20 cellular contexts compared by ENCODE assay signal in the genomic region with DNA sequence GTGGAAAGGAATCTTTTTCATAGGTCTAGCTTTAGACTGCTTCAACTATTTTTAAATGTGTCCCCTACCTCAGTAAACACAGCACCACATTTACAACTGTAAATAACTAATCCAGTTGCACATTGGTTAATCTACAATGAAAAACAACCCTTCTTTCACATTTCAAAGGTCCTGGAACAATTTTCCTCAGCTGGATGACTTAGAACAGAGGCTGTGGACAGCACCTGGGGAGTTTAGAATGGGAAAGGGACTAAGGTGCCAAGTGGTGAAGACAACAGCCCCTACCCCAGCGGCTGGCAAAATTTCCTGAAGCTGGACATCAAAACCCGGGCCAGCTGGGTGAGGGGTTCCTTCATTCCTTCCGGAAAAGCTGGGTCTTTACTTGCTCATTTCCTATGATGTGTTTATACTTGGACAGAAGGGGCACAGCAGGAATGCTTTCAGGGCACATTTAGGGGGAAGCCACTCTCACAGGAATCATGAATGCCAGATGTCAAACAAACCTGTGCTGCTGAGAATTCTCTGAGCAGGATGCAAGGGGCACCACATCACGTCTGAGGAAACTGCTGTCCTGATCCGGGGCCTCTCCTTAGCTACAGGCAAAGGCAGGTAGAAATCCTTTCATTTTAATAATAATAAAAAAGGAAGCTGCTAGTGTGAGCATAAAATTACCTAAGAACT.
DNase-seq lines count a peak whose midpoint lies in the region; ATAC-seq and TF ChIP-seq lines count a peak whose summit lies in the region.
"Had no signal": no experiment of that assay in that cellular context is flagged by ENCODE, and none has a peak within 500 bp of the region (broad histone marks: within the 10 kb centered on the region; RNA-seq: fewer than 3 reads in every experiment).

No MANE protein-coding gene starts in this region.

- peaks cover 0 to 20% of the 10 kb centered on the region in 2 experiments; a peak in 2 of 4 replicates for H3K4me1 ChIP-seq in SK-N-SH (ENCODE audit: control insufficient read depth in 1 of 2, insufficient read depth in 2 of 2, low read depth in 1 of 2, low read length in 1 of 2)
- H3K4me1 ChIP-seq in iPS-20b (ENCODE audit: insufficient read depth, low read length): peaks cover 39% of the 10 kb centered on the region
- no peaks in the 10 kb centered on the region for H3K4me1 ChIP-seq in OCI-LY7 (ENCODE audit: insufficient read depth, low read length, poor library complexity, severe bottlenecking)
- H3K4me1 ChIP-seq: BE2C, upper lobe of right lung had no signal

- WGBS in SK-N-SH (ENCODE audit: low lambda C conversion rate): 88% methylated on average over 5 of the region's 5 CpGs

- no peak overlapping the region for H3K4me3 ChIP-seq in SK-N-SH (ENCODE audit: low read depth in 2 of 2, low read length in 1 of 2)
- H3K4me3 ChIP-seq in iPS-20b (ENCODE audit: low read length): peak overlapping the region; percentile 22; the same call in 1 of the 2 replicates
- H3K4me3 ChIP-seq in OCI-LY7 (ENCODE audit: low read depth, low read length, poor library complexity, severe bottlenecking): no peak overlapping the region
- H3K4me3 ChIP-seq: GM12878, upper lobe of right lung had no signal

- H3K9me3 ChIP-seq in SK-N-SH (no peaks in the 10 kb centered on the region), iPS-20b (ENCODE audit: insufficient read depth, low read depth, low read length) (no peaks in the 10 kb centered on the region), OCI-LY7 (ENCODE audit: low read length) (no peaks in the 10 kb centered on the region)
- H3K9me3 ChIP-seq: BE2C, upper lobe of right lung had no signal

- TF ChIP-seq CTCF in SK-N-SH (IDR thresholded peaks at IDR 0.05) (no peak), OCI-LY7 (conservative IDR thresholded peaks at IDR 0.05; ENCODE audit: low read length) (no peak)

- H3K27ac ChIP-seq in SK-N-SH (ENCODE audit: low read depth in 2 of 2, low read length in 1 of 2) (no peak overlapping the region; a peak in 1 of 4 replicates), caudate nucleus (ENCODE audit: low read depth, low read length) (peak overlapping the region; percentile 9), iPS-20b (ENCODE audit: low read length) (peak overlapping the region; percentile 62), OCI-LY7 (ENCODE audit: low read depth, low read length, poor library complexity, severe bottlenecking) (no peak overlapping the region)
- H3K27ac ChIP-seq: HL-60, upper lobe of right lung had no signal

- H3K79me2 ChIP-seq in SK-N-SH (ENCODE audit: insufficient read depth): no peaks in the 10 kb centered on the region
- no peaks in the 10 kb centered on the region for H3K79me2 ChIP-seq in OCI-LY7 (ENCODE audit: insufficient read depth, low read depth, low read length)

- no peak for TF ChIP-seq RAD21 in SK-N-SH (IDR thresholded peaks at IDR 0.05; ENCODE audit: low read length)

- no peak for TF ChIP-seq EP300 in SK-N-SH (IDR thresholded peaks at IDR 0.05; ENCODE audit: borderline replicate concordance in 1 of 2, low read depth in 1 of 2, low read length in 1 of 2)

- no peaks in the 10 kb centered on the region for H3K9me2 ChIP-seq in SK-N-SH
- H3K9me2 ChIP-seq in OCI-LY7 (ENCODE audit: insufficient read depth, low read length): no peaks in the 10 kb centered on the region

- CTCF ChIA-PET in SK-N-SH (lab: Yijun Ruan, JAX) (interaction anchor here (0.7 to 0.8 kb wide), 2 partner anchors 11 to 68 kb away, joined by 3 read pairs; no protein-coding TSS in a partner anchor), OCI-LY7 (lab: Charles Lee; ENCODE audit: unreplicated experiment) (no interaction called here)

- H3K27me3 ChIP-seq in SK-N-SH (ENCODE audit: insufficient read depth): no peaks in the 10 kb centered on the region
- H3K27me3 ChIP-seq in iPS-20b (ENCODE audit: insufficient read depth, low read length): no peaks in the 10 kb centered on the region
- H3K27me3 ChIP-seq: BE2C, upper lobe of right lung had no signal

- ATAC-seq in SK-N-SH treated with all-trans-retinoic acid at 6 μM for 48 hours (no peak), HG02852 (IDR thresholded peaks at IDR 0.05; ENCODE audit: unreplicated experiment) (no peak)
- ATAC-seq: activated CD8-positive, alpha-beta memory T cell treated with anti-CD3 and anti-CD28 coated beads, Interleukin-2, amount 10 ng/mL, durations not matched to agents 7 days and 5 days; GM12878; left ventricle myocardium superior; Panc1; upper lobe of right lung had no signal

- H3K4me2 ChIP-seq in SK-N-SH (no peak overlapping the region), OCI-LY7 (ENCODE audit: low read length) (no peak overlapping the region)

- POLR2A ChIA-PET in SK-N-SH (lab: Yijun Ruan, JAX) (no interaction called here), OCI-LY7 (lab: Charles Lee) (interaction anchor here (1.0 kb wide), 1 partner anchor 18 kb away, joined by 3 read pairs; no protein-coding TSS in a partner anchor)

- H2AFZ ChIP-seq in SK-N-SH (ENCODE audit: low read depth) (no peak overlapping the region), OCI-LY7 (ENCODE audit: low read length) (no peak overlapping the region)

- intact Hi-C loops in OCI-LY7 (cut with micrococcal nuclease; ENCODE audit: unreplicated experiment): no loop called here

- H3F3A ChIP-seq in SK-N-SH (replicated peaks; ENCODE audit: insufficient read depth): peaks cover 3% of the 10 kb centered on the region

- H4K20me1 ChIP-seq in SK-N-SH (ENCODE audit: insufficient read depth) (no peaks in the 10 kb centered on the region), OCI-LY7 (ENCODE audit: insufficient read depth, low read length) (no peaks in the 10 kb centered on the region)

- peak; percentile 18 for DNase-seq in SK-N-SH
- DNase-seq in caudate nucleus (lab: John Stamatoyannopoulos, UW): peak in 1 of 61 donors; percentile 4
- DNase-seq in stimulated activated CD4-positive, alpha-beta T cell treated with anti-CD3 and anti-CD28 coated beads, Interleukin-2, amount 100 ng/mL, for 24 hours: no peak
- no peak for DNase-seq in NCI-H82 treated with DMSO at 0.1 percent for 48 hours (lab: John Stamatoyannopoulos, UW; ENCODE audit: unreplicated experiment)
- DNase-seq in OCI-LY7 (ENCODE audit: low spot score): no peak
- DNase-seq: activated CD4-positive, alpha-beta T cell treated with anti-CD3 and anti-CD28 coated beads, Interleukin-2, amount 10 ng/mL, durations not matched to agents 7 days and 5 days; activated CD8-positive, alpha-beta memory T cell treated with anti-CD3 and anti-CD28 coated beads, Interleukin-2, amount 10 ng/mL, durations not matched to agents 7 days and 5 days; activated naive CD4-positive, alpha-beta T cell treated with anti-CD3 and anti-CD28 coated beads, Interleukin-2, amount 50 U/mL, for 16 hours; central memory CD4-positive, alpha-beta T cell; glutamatergic neuron; left ventricle myocardium superior; SIG-M5; upper lobe of right lung had no signal

- H3K9ac ChIP-seq in SK-N-SH: no peak overlapping the region
- H3K9ac ChIP-seq in iPS-20b (ENCODE audit: low read depth, low read length): peak overlapping the region; percentile 43; the same call in 1 of the 2 replicates

- no TSS peak for BruUV-seq in OCI-LY7 (replicated peaks; lab: Mats Ljungman, UMichigan)

- no peaks in the 10 kb centered on the region for H3K36me3 ChIP-seq in SK-N-SH (replicated peaks in 1 of 2; ENCODE audit: control insufficient read depth in 1 of 2, insufficient read depth in 2 of 2, low read length in 1 of 2)
- no peaks in the 10 kb centered on the region for H3K36me3 ChIP-seq in iPS-20b (ENCODE audit: insufficient read depth, low read depth, low read length)
- H3K36me3 ChIP-seq in OCI-LY7 (ENCODE audit: insufficient read depth, low read length): no peaks in the 10 kb centered on the region
- H3K36me3 ChIP-seq: BE2C, upper lobe of right lung had no signal

TF ChIP-seq in SK-N-SH, 30 proteins besides CTCF, POLR2A, EP300 and RAD21 (continues in another document):
- no peak for TF ChIP-seq FOXJ3 (CRISPR knock-in tag; IDR thresholded peaks at IDR 0.05)

TF ChIP-seq in SK-N-SH treated with all-trans-retinoic acid at 6 μM for 48 hours, 23 proteins besides CTCF, POLR2A, EP300 and RAD21:
- TF ChIP-seq ISL1 (CRISPR knock-in tag; IDR thresholded peaks at IDR 0.05): no peak

Comparison
In these comparisons a context has a peak if more than half of its experiments do, and no peak if none do; other contexts are left out.
1. H3K27ac ChIP-seq: peak in caudate nucleus (single experiment) and iPS-20b (single experiment); none in SK-N-SH (0 of 2) and OCI-LY7 (single experiment).